ENCODE assay signal across 2 cellular contexts in the genomic region with DNA sequence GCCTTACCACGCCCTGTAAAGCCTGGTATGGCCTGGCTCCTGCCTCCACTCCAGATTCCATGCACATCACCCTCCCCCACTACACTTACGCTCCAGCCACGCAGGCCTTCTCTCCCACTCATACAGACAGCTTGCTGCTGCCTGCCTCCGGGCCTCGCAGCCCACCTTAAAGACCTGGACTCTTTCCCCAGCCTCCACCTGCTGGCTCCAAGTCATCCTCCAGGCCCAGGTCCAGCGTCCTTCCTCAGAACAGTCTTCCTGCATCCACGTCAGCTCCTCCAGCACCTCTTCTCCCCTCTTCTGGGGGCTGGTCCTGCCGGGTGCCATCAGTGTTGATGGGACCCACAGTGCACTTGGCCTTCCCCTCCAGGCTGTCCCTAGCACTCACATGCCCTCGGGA.
TF ChIP-seq lines count a peak whose summit lies in the region.

No MANE protein-coding gene starts in this region.

TF ChIP-seq in HEK293, 187 proteins besides CTCF, POLR2A, EP300 and RAD21:
- TF ChIP-seq ZFHX2 (tag by site-specific recombination; conservative IDR thresholded peaks at IDR 0.05) (peak; percentile 19; the same call in 1 of the 2 replicates), EGR2 (tag by site-specific recombination; IDR thresholded peaks at IDR 0.05; ENCODE audit: low read depth) (peak; percentile 41), ZNF521 (tag by site-specific recombination; IDR thresholded peaks at IDR 0.05) (no peak)

TF ChIP-seq in K562, 482 proteins besides CTCF, POLR2A, EP300 and RAD21:
- TF ChIP-seq ZNF57 (CRISPR knock-in tag; IDR thresholded peaks at IDR 0.05), result no peak
- TF ChIP-seq PHTF2 (CRISPR knock-in tag; IDR thresholded peaks at IDR 0.05), result no peak
- TF ChIP-seq BHLHE40 (IDR thresholded peaks at IDR 0.05; ENCODE audit: low read length), result no peak
- TF ChIP-seq, protein P1, sequence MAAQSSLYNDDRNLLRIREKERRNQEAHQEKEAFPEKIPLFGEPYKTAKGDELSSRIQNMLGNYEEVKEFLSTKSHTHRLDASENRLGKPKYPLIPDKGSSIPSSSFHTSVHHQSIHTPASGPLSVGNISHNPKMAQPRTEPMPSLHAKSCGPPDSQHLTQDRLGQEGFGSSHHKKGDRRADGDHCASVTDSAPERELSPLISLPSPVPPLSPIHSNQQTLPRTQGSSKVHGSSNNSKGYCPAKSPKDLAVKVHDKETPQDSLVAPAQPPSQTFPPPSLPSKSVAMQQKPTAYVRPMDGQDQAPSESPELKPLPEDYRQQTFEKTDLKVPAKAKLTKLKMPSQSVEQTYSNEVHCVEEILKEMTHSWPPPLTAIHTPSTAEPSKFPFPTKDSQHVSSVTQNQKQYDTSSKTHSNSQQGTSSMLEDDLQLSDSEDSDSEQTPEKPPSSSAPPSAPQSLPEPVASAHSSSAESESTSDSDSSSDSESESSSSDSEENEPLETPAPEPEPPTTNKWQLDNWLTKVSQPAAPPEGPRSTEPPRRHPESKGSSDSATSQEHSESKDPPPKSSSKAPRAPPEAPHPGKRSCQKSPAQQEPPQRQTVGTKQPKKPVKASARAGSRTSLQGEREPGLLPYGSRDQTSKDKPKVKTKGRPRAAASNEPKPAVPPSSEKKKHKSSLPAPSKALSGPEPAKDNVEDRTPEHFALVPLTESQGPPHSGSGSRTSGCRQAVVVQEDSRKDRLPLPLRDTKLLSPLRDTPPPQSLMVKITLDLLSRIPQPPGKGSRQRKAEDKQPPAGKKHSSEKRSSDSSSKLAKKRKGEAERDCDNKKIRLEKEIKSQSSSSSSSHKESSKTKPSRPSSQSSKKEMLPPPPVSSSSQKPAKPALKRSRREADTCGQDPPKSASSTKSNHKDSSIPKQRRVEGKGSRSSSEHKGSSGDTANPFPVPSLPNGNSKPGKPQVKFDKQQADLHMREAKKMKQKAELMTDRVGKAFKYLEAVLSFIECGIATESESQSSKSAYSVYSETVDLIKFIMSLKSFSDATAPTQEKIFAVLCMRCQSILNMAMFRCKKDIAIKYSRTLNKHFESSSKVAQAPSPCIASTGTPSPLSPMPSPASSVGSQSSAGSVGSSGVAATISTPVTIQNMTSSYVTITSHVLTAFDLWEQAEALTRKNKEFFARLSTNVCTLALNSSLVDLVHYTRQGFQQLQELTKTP (IDR thresholded peaks at IDR 0.05; ENCODE audit: low read depth in 1 of 2, partially characterized antibody in 2 of 2), result no peak
- peak; percentile 58 for TF ChIP-seq SUPT5H (IDR thresholded peaks at IDR 0.05)
- TF ChIP-seq KLF1 (tag; IDR thresholded peaks at IDR 0.05), result no peak
- no peak for TF ChIP-seq ZNF707 (CRISPR knock-in tag; conservative IDR thresholded peaks at IDR 0.05)
- no peak for TF ChIP-seq PPARD (CRISPR knock-in tag; IDR thresholded peaks at IDR 0.05)
- TF ChIP-seq POLR2B (IDR thresholded peaks at IDR 0.05; ENCODE audit: low read depth, partially characterized antibody), result peak; percentile 27
- peak; percentile 54 for TF ChIP-seq POLR2G (IDR thresholded peaks at IDR 0.05; ENCODE audit: low read depth, low read length)
- TF ChIP-seq HCFC1 (IDR thresholded peaks at IDR 0.05; ENCODE audit: low read depth, low read length), result no peak
- TF ChIP-seq, protein P2, sequence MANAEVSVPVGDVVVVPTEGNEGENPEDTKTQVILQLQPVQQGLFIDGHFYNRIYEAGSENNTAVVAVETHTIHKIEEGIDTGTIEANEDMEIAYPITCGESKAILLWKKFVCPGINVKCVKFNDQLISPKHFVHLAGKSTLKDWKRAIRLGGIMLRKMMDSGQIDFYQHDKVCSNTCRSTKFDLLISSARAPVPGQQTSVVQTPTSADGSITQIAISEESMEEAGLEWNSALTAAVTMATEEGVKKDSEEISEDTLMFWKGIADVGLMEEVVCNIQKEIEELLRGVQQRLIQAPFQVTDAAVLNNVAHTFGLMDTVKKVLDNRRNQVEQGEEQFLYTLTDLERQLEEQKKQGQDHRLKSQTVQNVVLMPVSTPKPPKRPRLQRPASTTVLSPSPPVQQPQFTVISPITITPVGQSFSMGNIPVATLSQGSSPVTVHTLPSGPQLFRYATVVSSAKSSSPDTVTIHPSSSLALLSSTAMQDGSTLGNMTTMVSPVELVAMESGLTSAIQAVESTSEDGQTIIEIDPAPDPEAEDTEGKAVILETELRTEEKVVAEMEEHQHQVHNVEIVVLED (CRISPR knock-in tag; IDR thresholded peaks at IDR 0.05), result no peak
- no peak for TF ChIP-seq KDM2B (CRISPR knock-in tag; IDR thresholded peaks at IDR 0.05)
- no peak for TF ChIP-seq JUNB (CRISPR knock-in tag; conservative IDR thresholded peaks at IDR 0.05)
- no peak for TF ChIP-seq CAMTA2 (CRISPR knock-in tag; conservative IDR thresholded peaks at IDR 0.05)
- no peak for TF ChIP-seq SNRNP70 (optimal IDR thresholded peaks at IDR 0.05; ENCODE audit: low read depth, low read length)
- no peak for TF ChIP-seq ZNF232 (CRISPR knock-in tag; IDR thresholded peaks at IDR 0.05)
- no peak for TF ChIP-seq MAZ (CRISPR knock-in tag; conservative IDR thresholded peaks at IDR 0.05 in 1 of 2, IDR thresholded peaks at IDR 0.05 in 1 of 2)
- no peak for TF ChIP-seq NR2C1 (IDR thresholded peaks at IDR 0.05)
- no peak for TF ChIP-seq NR2C1 (tag; IDR thresholded peaks at IDR 0.05)
- TF ChIP-seq, protein P3, sequence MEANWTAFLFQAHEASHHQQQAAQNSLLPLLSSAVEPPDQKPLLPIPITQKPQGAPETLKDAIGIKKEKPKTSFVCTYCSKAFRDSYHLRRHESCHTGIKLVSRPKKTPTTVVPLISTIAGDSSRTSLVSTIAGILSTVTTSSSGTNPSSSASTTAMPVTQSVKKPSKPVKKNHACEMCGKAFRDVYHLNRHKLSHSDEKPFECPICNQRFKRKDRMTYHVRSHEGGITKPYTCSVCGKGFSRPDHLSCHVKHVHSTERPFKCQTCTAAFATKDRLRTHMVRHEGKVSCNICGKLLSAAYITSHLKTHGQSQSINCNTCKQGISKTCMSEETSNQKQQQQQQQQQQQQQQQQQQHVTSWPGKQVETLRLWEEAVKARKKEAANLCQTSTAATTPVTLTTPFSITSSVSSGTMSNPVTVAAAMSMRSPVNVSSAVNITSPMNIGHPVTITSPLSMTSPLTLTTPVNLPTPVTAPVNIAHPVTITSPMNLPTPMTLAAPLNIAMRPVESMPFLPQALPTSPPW (CRISPR knock-in tag; IDR thresholded peaks at IDR 0.05), result no peak
- TF ChIP-seq, protein P4, sequence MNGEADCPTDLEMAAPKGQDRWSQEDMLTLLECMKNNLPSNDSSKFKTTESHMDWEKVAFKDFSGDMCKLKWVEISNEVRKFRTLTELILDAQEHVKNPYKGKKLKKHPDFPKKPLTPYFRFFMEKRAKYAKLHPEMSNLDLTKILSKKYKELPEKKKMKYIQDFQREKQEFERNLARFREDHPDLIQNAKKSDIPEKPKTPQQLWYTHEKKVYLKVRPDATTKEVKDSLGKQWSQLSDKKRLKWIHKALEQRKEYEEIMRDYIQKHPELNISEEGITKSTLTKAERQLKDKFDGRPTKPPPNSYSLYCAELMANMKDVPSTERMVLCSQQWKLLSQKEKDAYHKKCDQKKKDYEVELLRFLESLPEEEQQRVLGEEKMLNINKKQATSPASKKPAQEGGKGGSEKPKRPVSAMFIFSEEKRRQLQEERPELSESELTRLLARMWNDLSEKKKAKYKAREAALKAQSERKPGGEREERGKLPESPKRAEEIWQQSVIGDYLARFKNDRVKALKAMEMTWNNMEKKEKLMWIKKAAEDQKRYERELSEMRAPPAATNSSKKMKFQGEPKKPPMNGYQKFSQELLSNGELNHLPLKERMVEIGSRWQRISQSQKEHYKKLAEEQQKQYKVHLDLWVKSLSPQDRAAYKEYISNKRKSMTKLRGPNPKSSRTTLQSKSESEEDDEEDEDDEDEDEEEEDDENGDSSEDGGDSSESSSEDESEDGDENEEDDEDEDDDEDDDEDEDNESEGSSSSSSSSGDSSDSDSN (IDR thresholded peaks at IDR 0.05; ENCODE audit: borderline replicate concordance in 1 of 2, low read depth in 2 of 2, low read length in 2 of 2), result no peak
- TF ChIP-seq, protein P5, sequence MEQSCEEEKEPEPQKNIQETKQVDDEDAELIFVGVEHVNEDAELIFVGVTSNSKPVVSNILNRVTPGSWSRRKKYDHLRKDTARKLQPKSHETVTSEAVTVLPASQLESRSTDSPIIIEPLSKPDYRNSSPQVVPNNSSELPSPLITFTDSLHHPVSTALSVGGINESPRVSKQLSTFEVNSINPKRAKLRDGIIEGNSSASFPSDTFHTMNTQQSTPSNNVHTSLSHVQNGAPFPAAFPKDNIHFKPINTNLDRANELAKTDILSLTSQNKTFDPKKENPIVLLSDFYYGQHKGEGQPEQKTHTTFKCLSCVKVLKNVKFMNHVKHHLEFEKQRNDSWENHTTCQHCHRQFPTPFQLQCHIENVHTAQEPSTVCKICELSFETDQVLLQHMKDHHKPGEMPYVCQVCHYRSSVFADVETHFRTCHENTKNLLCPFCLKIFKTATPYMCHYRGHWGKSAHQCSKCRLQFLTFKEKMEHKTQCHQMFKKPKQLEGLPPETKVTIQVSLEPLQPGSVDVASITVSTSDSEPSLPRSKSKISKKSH (CRISPR knock-in tag; IDR thresholded peaks at IDR 0.05), result no peak
